Comparison of ENCODE assay signal across 15 cellular contexts in genomic region chr7:93150200-93150835, GRCh38. TPM values are rescaled to one million over a fixed set of nuclear protein-coding genes. Genes with fewer than 3 reads are reported as not detected.
DNase-seq lines count a peak whose midpoint lies in the region; ATAC-seq and TF ChIP-seq lines count a peak whose summit lies in the region.
"Had no signal": no experiment of that assay in that cellular context is flagged by ENCODE, and none has a peak within 500 bp of the region (broad histone marks: within the 10 kb centered on the region; RNA-seq: fewer than 3 reads in every experiment).

No MANE protein-coding gene starts in this region.

- TF ChIP-seq CTCF in AG09309 (IDR thresholded peaks at IDR 0.05; ENCODE audit: control insufficient read depth, insufficient read depth, low read depth, low read length, missing control alignments): peak; percentile 6

- H3K36me3 ChIP-seq in adipocyte (ENCODE audit: control insufficient read depth, insufficient read depth, low read length, severe bottlenecking): no peaks in the 10 kb centered on the region
- H3K36me3 ChIP-seq: SJSA1 had no signal

- H3K4me1 ChIP-seq in adipocyte (ENCODE audit: control insufficient read depth, insufficient read depth, low read length): peaks cover 19% of the 10 kb centered on the region

- H3K9me3 ChIP-seq in adipocyte (ENCODE audit: control insufficient read depth, low read length): no peaks in the 10 kb centered on the region
- H3K9me3 ChIP-seq: heart left ventricle, lower lobe of right lung, SJSA1, testis had no signal

- no peak for DNase-seq in AG09309 (ENCODE audit: low read depth)
- DNase-seq in HT1080 (ENCODE audit: low read depth): peak; percentile 77
- peak; percentile 59 for DNase-seq in adipocyte (ENCODE audit: low read depth)
- DNase-seq in kidney glomerular epithelial cell (lab: John Stamatoyannopoulos, UW): peak; percentile 20
- DNase-seq in ecto neural progenitor cell (ENCODE audit: low spot score): no peak
- DNase-seq: CD4-positive, alpha-beta memory T cell; heart left ventricle; Kasumi-1; lower lobe of right lung; testis had no signal

- ATAC-seq in HG03159 (IDR thresholded peaks at IDR 0.05; ENCODE audit: unreplicated experiment) (no peak), GM21825 (IDR thresholded peaks at IDR 0.05; ENCODE audit: unreplicated experiment) (no peak), HG03039 (IDR thresholded peaks at IDR 0.05; ENCODE audit: unreplicated experiment) (no peak)
- ATAC-seq: HCT116, heart left ventricle had no signal

- H3K27me3 ChIP-seq in adipocyte (replicated peaks; ENCODE audit: control insufficient read depth, insufficient read depth, low read length): no peaks in the 10 kb centered on the region
- H3K27me3 ChIP-seq: heart left ventricle, SJSA1, testis had no signal

- H3K4me3 ChIP-seq in AG09309 (ENCODE audit: control insufficient read depth, low read depth, low read length): no peak overlapping the region
- H3K4me3 ChIP-seq in adipocyte (ENCODE audit: low read length): no peak overlapping the region
- H3K4me3 ChIP-seq: heart left ventricle, lower lobe of right lung, SJSA1, testis had no signal

- no peak overlapping the region for H3K9ac ChIP-seq in adipocyte (ENCODE audit: low read length)

RNA-seq across cellular contexts. Expression of gene SAMD9L, which starts 2.1 kb away (rescaled TPM):
- 1.8 and 2.4 TPM in 2 replicates for total RNA-seq in HT1080 (2014; rRNA removed; shearing (Covaris generic))
- polyA plus RNA-seq in HT1080 (2015; cell fraction: cytosol; rRNA removed): 2.0 and 2.4 TPM in 2 replicates
- polyA plus RNA-seq in HT1080 (2015; cell fraction: nucleus; rRNA removed): 8.3 and 8.7 TPM in 2 replicates

RNA-seq across cellular contexts. Expression of gene SAMD9, which starts 32.5 kb away (rescaled TPM):
- 5.3 and 6.4 TPM in 2 replicates for total RNA-seq in HT1080 (2014; rRNA removed; shearing (Covaris generic))
- 2.6 and 3.4 TPM in 2 replicates for polyA plus RNA-seq in HT1080 (2015; cell fraction: cytosol; rRNA removed)
- polyA plus RNA-seq in HT1080 (2015; cell fraction: nucleus; rRNA removed): 11.2 and 13.5 TPM in 2 replicates

Comparison
In these comparisons a context has a peak if more than half of its experiments do, and no peak if none do; other contexts are left out.
1. DNase-seq: peak in HT1080 (single experiment), adipocyte (single experiment) and kidney glomerular epithelial cell (single experiment); none in AG09309 (single experiment) and ecto neural progenitor cell (single experiment).